Comparison of ENCODE assay signal across 1 cellular context in the genomic region with DNA sequence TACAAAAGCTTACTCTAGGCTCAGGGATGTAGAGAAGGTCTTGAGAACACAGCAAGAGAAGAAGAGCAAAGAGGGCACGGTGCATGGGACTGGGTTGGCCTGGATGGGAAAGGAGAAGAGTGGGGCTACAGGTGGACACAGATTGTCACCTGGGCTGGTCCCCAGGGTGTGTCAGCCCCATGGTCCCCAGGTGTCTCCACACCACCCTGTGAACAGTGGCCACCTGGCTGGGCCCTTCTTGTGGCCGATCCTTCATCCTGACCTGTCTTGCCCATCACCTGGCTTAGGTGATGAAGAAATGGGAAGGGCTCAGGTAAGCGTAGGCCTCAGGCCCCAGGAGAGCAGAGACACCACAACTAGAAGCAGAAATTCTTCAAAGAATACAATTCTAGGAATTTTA.
TF ChIP-seq lines count a peak whose summit lies in the region.

No MANE protein-coding gene starts in this region.

TF ChIP-seq in HepG2, 621 proteins besides CTCF, POLR2A, EP300 and RAD21 (continued from another document):
- TF ChIP-seq, protein P1, sequence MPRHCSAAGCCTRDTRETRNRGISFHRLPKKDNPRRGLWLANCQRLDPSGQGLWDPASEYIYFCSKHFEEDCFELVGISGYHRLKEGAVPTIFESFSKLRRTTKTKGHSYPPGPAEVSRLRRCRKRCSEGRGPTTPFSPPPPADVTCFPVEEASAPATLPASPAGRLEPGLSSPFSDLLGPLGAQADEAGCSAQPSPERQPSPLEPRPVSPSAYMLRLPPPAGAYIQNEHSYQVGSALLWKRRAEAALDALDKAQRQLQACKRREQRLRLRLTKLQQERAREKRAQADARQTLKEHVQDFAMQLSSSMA (CRISPR knock-in tag; IDR thresholded peaks at IDR 0.05): no peak
